Comparison of ENCODE assay signal across 8 cellular contexts in genomic region chr14:56874375-56874774, GRCh38.
DNase-seq lines count a peak whose midpoint lies in the region; ATAC-seq, FAIRE-seq and TF ChIP-seq lines count a peak whose summit lies in the region.

No MANE protein-coding gene starts in this region.

- H2AFZ ChIP-seq in IMR-90 (replicated peaks; ENCODE audit: low read length, poor library complexity) = no peak overlapping the region

- no CpG with 5 or more reads among the region's 5 CpGs for WGBS in IMR-90 (ENCODE audit: extremely low coverage in 2 of 2, insufficient read length in 1 of 2), 2 experiments
- 18% methylated on average over 5 of the region's 5 CpGs for whole genome bisulfite sequencing in right lobe of liver (ENCODE audit: insufficient coverage, low coverage, low lambda C conversion rate, missing lambda C conversion rate)
- WGBS in ovary, 3 donors = 21 to 32% (median 21%) methylated on average over 5 of the region's 5 CpGs

- TF ChIP-seq RAD21 in IMR-90 (IDR thresholded peaks at IDR 0.05; ENCODE audit: low read length) = no peak

- no peaks in the 10 kb centered on the region for H4K20me1 ChIP-seq in IMR-90 (ENCODE audit: insufficient read depth, low read length)

- H3K27ac ChIP-seq in IMR-90 (ENCODE audit: insufficient read depth, low read length) (no peak overlapping the region), RWPE2 (ENCODE audit: poor library complexity, severe bottlenecking) (no peak overlapping the region), right lobe of liver (no peak overlapping the region), ovary (no peak overlapping the region)

- in situ Hi-C loops in IMR-90 (cut with MboI; ENCODE audit: low sequenced_read_pairs) = no loop called here

- no peaks in the 10 kb centered on the region for H3K79me1 ChIP-seq in IMR-90 (ENCODE audit: low read depth in 1 of 2, low read length in 2 of 2)

- no peak overlapping the region for H3K4me2 ChIP-seq in IMR-90 (ENCODE audit: low read depth, low read length)

- H3K9me1 ChIP-seq in IMR-90 (ENCODE audit: insufficient read depth, low read length) = no peaks in the 10 kb centered on the region

- no peak overlapping the region for H2AK5ac ChIP-seq in IMR-90 (ENCODE audit: low read depth, low read length)

- H3K9me3 ChIP-seq in IMR-90 (ENCODE audit: control insufficient read depth, insufficient read depth, low read length) (no peaks in the 10 kb centered on the region), RWPE2 (ENCODE audit: severe bottlenecking) (no peaks in the 10 kb centered on the region), right lobe of liver (no peaks in the 10 kb centered on the region), ovary (no peaks in the 10 kb centered on the region)

- H4K5ac ChIP-seq in IMR-90 (ENCODE audit: low read depth, low read length) = no peak overlapping the region

- no TSS peak for BruUV-seq in IMR-90 (replicated peaks; lab: Mats Ljungman, UMichigan)

- TF ChIP-seq EP300 in ovary (IDR thresholded peaks at IDR 0.05) = no peak

- no peak overlapping the region for H4K91ac ChIP-seq in IMR-90 (ENCODE audit: insufficient read depth, low read depth, low read length)

- POLR2A ChIA-PET in IMR-90 (lab: Charles Lee; ENCODE audit: unreplicated experiment) = no interaction called here

- no peak for ATAC-seq in IMR-90 (ENCODE audit: low read depth)
- ATAC-seq in RWPE2 (ENCODE audit: low read depth) = peak; percentile 40; the same call in 1 of the 3 replicates
- peak; percentile 60 to 78 (median 72) for ATAC-seq in right lobe of liver

- H4K8ac ChIP-seq in IMR-90 (ENCODE audit: low read depth in 2 of 2, low read length in 2 of 2) = no peak overlapping the region

- H3K27me3 ChIP-seq in IMR-90 (ENCODE audit: control insufficient read depth, insufficient read depth, low read length) (no peaks in the 10 kb centered on the region), RWPE2 (ENCODE audit: insufficient read depth, poor library complexity, severe bottlenecking) (peaks cover 4% of the 10 kb centered on the region), right lobe of liver (no peaks in the 10 kb centered on the region), ovary (no peaks in the 10 kb centered on the region)

- H3K4me3 ChIP-seq in IMR-90 (ENCODE audit: insufficient read depth, low read depth, low read length) = no peak overlapping the region
- no peak overlapping the region for H3K4me3 ChIP-seq in RWPE2 (ENCODE audit: severe bottlenecking)
- no peak overlapping the region for H3K4me3 ChIP-seq in right lobe of liver
- H3K4me3 ChIP-seq in ovary = no peak overlapping the region

- intact Hi-C loops in IMR-90 (cut with micrococcal nuclease) = no loop called here
- intact Hi-C loops in right lobe of liver (cut with DNase I) = no loop called here
- intact Hi-C loops in ovary (cut with DNase I) = no loop called here

- no peak overlapping the region for H2BK20ac ChIP-seq in IMR-90 (ENCODE audit: low read depth, low read length)

- H3K36me3 ChIP-seq in IMR-90 (ENCODE audit: control insufficient read depth, insufficient read depth, low read length) (no peaks in the 10 kb centered on the region), RWPE2 (ENCODE audit: low read depth) (no peaks in the 10 kb centered on the region), right lobe of liver (no peaks in the 10 kb centered on the region), ovary (no peaks in the 10 kb centered on the region)

- H3K4me1 ChIP-seq in IMR-90 (ENCODE audit: control insufficient read depth, insufficient read depth, low read length) (no peaks in the 10 kb centered on the region), RWPE2 (ENCODE audit: insufficient read depth, poor library complexity, severe bottlenecking) (no peaks in the 10 kb centered on the region), right lobe of liver (no peaks in the 10 kb centered on the region), ovary (ENCODE audit: insufficient read depth) (no peaks in the 10 kb centered on the region)

- CTCF ChIA-PET in IMR-90 (lab: Yijun Ruan, JAX) = interaction anchor here (1.0 kb wide), 1 partner anchor 51 kb away, joined by 5 read pairs; no protein-coding TSS in a partner anchor

- H3K23ac ChIP-seq in IMR-90 (ENCODE audit: low read depth, low read length) = no peak overlapping the region

- H3K14ac ChIP-seq in IMR-90 (replicated peaks; ENCODE audit: low read depth, low read length) = no peak overlapping the region

- TF ChIP-seq CTCF in IMR-90 (conservative IDR thresholded peaks at IDR 0.05; ENCODE audit: low read depth, low read length) (0 out of 2 replicates have a peak, but pooled peaks have one; percentile 17), RWPE2 (IDR thresholded peaks at IDR 0.05; ENCODE audit: poor library complexity, severe bottlenecking) (peak; percentile 45), right lobe of liver (IDR thresholded peaks at IDR 0.05) (peak; percentile 21 to 47 (median 34)), ovary (IDR thresholded peaks at IDR 0.05) (no peak)

- no peak overlapping the region for H3K56ac ChIP-seq in IMR-90 (ENCODE audit: extremely low read depth, insufficient read depth, low read length)

- dilution Hi-C loops in IMR-90 (cut with HindIII; ENCODE audit: low sequenced_read_pairs, unreplicated experiment) = no loop called here

- H3K9ac ChIP-seq in IMR-90 (ENCODE audit: low read depth, low read length) = no peak overlapping the region

- H2BK120ac ChIP-seq in IMR-90 (ENCODE audit: low read depth, low read length) = no peak overlapping the region

- H2BK5ac ChIP-seq in IMR-90 (ENCODE audit: low read depth, low read length, poor library complexity, severe bottlenecking) = no peak overlapping the region

- H2AK9ac ChIP-seq in IMR-90 (replicated peaks; ENCODE audit: low read depth, low read length, poor library complexity) = no peak overlapping the region

- DNase-seq in IMR-90 = no peak
- no peak for DNase-seq in RWPE2 (ENCODE audit: low spot score)
- DNase-seq in right lobe of liver = peak in 1 of 3 donors; percentile 28
- DNase-seq in SKM-1 (lab: John Stamatoyannopoulos, UW; ENCODE audit: unreplicated experiment) = no peak
- no peak for DNase-seq in stimulated activated CD4-positive, alpha-beta T cell treated with anti-CD3 and anti-CD28 coated beads, Interleukin-1b, Interleukin-23, amount 100 ng/mL, for 48 hours
- DNase-seq in pons (ENCODE audit: low spot score) = no peak
- DNase-seq in ovary = no peak

- H2BK15ac ChIP-seq in IMR-90 (ENCODE audit: low read depth, low read length) = no peak overlapping the region

- H3K18ac ChIP-seq in IMR-90 (ENCODE audit: low read depth, low read length) = no peak overlapping the region

- no peak overlapping the region for H3K4ac ChIP-seq in IMR-90 (ENCODE audit: low read depth, low read length)

- FAIRE-seq in G401.6 (lab: Jason Lieb, UNC) = peak; percentile 87

- TF ChIP-seq POLR2A in IMR-90 (IDR thresholded peaks at IDR 0.05; ENCODE audit: low read depth, low read length) (no peak), right lobe of liver (IDR thresholded peaks at IDR 0.05) (no peak), ovary (IDR thresholded peaks at IDR 0.05) (no peak)

TF ChIP-seq in IMR-90, 13 proteins besides CTCF, POLR2A, EP300 and RAD21:
- TF ChIP-seq RFX5 (IDR thresholded peaks at IDR 0.05; ENCODE audit: low read depth, low read length) (no peak), FOS (IDR thresholded peaks at IDR 0.05; ENCODE audit: low read depth, low read length) (no peak), MAFK (IDR thresholded peaks at IDR 0.05; ENCODE audit: low read depth, low read length) (no peak), ELK1 (IDR thresholded peaks at IDR 0.05; ENCODE audit: borderline replicate concordance, low read depth, low read length) (no peak), MAZ (IDR thresholded peaks at IDR 0.05; ENCODE audit: borderline replicate concordance, low read depth, low read length) (no peak), CEBPB (IDR thresholded peaks at IDR 0.05; ENCODE audit: low read depth, low read length) (no peak), SMC3 (IDR thresholded peaks at IDR 0.05; ENCODE audit: low read depth, low read length) (no peak), CHD1 (IDR thresholded peaks at IDR 0.05; ENCODE audit: low read depth, low read length) (no peak), NFE2L2 (IDR thresholded peaks at IDR 0.05; ENCODE audit: low read depth, low read length) (no peak), USF2 (IDR thresholded peaks at IDR 0.05; ENCODE audit: low read depth, low read length) (no peak), RCOR1 (IDR thresholded peaks at IDR 0.05; ENCODE audit: insufficient replicate concordance, low read length) (no peak), BHLHE40 (IDR thresholded peaks at IDR 0.05; ENCODE audit: low read depth, low read length) (no peak), MXI1 (IDR thresholded peaks at IDR 0.05; ENCODE audit: borderline replicate concordance, low read depth, low read length) (no peak)
TF ChIP-seq in IMR-90: peak in this region for 0.

Comparison
In these comparisons a context has a peak if more than half of its experiments do, and no peak if none do; other contexts are left out.
1. CTCF ChIP-seq: peak in IMR-90 (single experiment), RWPE2 (single experiment) and right lobe of liver (4 of 4); none in ovary (0 of 3).